ENCODE assay signal across 23 cellular contexts in genomic region chr14:104405566-104406226, GRCh38.
DNase-seq lines count a peak whose midpoint lies in the region; ATAC-seq and TF ChIP-seq lines count a peak whose summit lies in the region.
"Had no signal": no experiment of that assay in that cellular context is flagged by ENCODE, and none has a peak within 500 bp of the region (broad histone marks: within the 10 kb centered on the region; RNA-seq: fewer than 3 reads in every experiment).

No MANE protein-coding gene starts in this region.

- H3K79me2 ChIP-seq in neural progenitor cell (ENCODE audit: low read depth), result no peaks in the 10 kb centered on the region

- H3K4me3 Mint-ChIP-seq in neural progenitor cell (no peak overlapping the region), T-helper 17 cell (no peak overlapping the region)
- H3K4me3 Mint-ChIP-seq in effector memory CD8-positive, alpha-beta T cell, result no peak overlapping the region
- H3K4me3 Mint-ChIP-seq: HFFc6 had no signal

- ATAC-seq in Right ventricle myocardium superior (ENCODE audit: poor library complexity) (no peak), T-helper 17 cell (no peak)
- ATAC-seq in effector memory CD8-positive, alpha-beta T cell (replicated peaks), result no peak

- H4K20me1 ChIP-seq in neural progenitor cell (ENCODE audit: low read depth), result no peaks in the 10 kb centered on the region

- peaks cover under 1% of the 10 kb centered on the region for H3K4me1 Mint-ChIP-seq in neural progenitor cell
- H3K4me1 Mint-ChIP-seq in T-helper 17 cell, result no peaks in the 10 kb centered on the region
- no peaks in the 10 kb centered on the region for H3K4me1 Mint-ChIP-seq in effector memory CD8-positive, alpha-beta T cell (ENCODE audit: low read depth in 2 of 2)

- no peak overlapping the region for H3K4me3 ChIP-seq in left ventricle myocardium inferior
- H3K4me3 ChIP-seq in colonic mucosa, result no peak overlapping the region
- H3K4me3 ChIP-seq in neural progenitor cell, result no peak overlapping the region
- H3K4me3 ChIP-seq: SJSA1 had no signal

- peaks cover 12% of the 10 kb centered on the region for H3K9me3 Mint-ChIP-seq in neural progenitor cell
- H3K9me3 Mint-ChIP-seq in effector memory CD8-positive, alpha-beta T cell, result peaks cover 5 to 9% of the 10 kb centered on the region in 2 donors

- no peak overlapping the region for H3K4me2 ChIP-seq in neural progenitor cell

- H3K27me3 ChIP-seq in left ventricle myocardium inferior (ENCODE audit: low read depth), result peaks cover 7% of the 10 kb centered on the region
- no peaks in the 10 kb centered on the region for H3K27me3 ChIP-seq in colonic mucosa
- no peaks in the 10 kb centered on the region for H3K27me3 ChIP-seq in neural progenitor cell
- H3K27me3 ChIP-seq: SJSA1 had no signal

- no peaks in the 10 kb centered on the region for H3F3A ChIP-seq in neural progenitor cell (ENCODE audit: low read depth)

- H3K9ac ChIP-seq in colonic mucosa (ENCODE audit: low read depth in 2 of 2, low read length in 2 of 2), result no peak overlapping the region
- no peak overlapping the region for H3K9ac ChIP-seq in neural progenitor cell

- H3K36me3 ChIP-seq in left ventricle myocardium inferior (no peaks in the 10 kb centered on the region), colonic mucosa (no peaks in the 10 kb centered on the region), neural progenitor cell (no peaks in the 10 kb centered on the region)
- H3K36me3 ChIP-seq: SJSA1 had no signal

- H3K27ac Mint-ChIP-seq in neural progenitor cell (peak overlapping the region; percentile 21), T-helper 17 cell (no peak overlapping the region)
- no peak overlapping the region for H3K27ac Mint-ChIP-seq in effector memory CD8-positive, alpha-beta T cell
- H3K27ac Mint-ChIP-seq: HFFc6 had no signal

- peaks cover 16% of the 10 kb centered on the region for H3K9me3 ChIP-seq in left ventricle myocardium inferior (replicated peaks)
- H3K9me3 ChIP-seq in colonic mucosa, result no peaks in the 10 kb centered on the region
- H3K9me3 ChIP-seq in neural progenitor cell (ENCODE audit: low read depth), result no peaks in the 10 kb centered on the region
- H3K9me3 ChIP-seq in T-helper 17 cell (ENCODE audit: control insufficient read depth, low read length, poor library complexity, severe bottlenecking), result peaks cover 3% of the 10 kb centered on the region
- H3K9me3 ChIP-seq: SJSA1 had no signal

- H3K27ac ChIP-seq in left ventricle myocardium inferior (replicated peaks) (no peak overlapping the region), colonic mucosa (no peak overlapping the region), neural progenitor cell (no peak overlapping the region)
- H3K27ac ChIP-seq: RWPE1, SJSA1 had no signal

- no peaks in the 10 kb centered on the region for H3K4me1 ChIP-seq in left ventricle myocardium inferior
- no peaks in the 10 kb centered on the region for H3K4me1 ChIP-seq in colonic mucosa
- no peaks in the 10 kb centered on the region for H3K4me1 ChIP-seq in neural progenitor cell
- H3K4me1 ChIP-seq: SJSA1 had no signal

- H3K27me3 Mint-ChIP-seq in neural progenitor cell (ENCODE audit: insufficient read depth, low read depth) (peaks cover 2% of the 10 kb centered on the region), T-helper 17 cell (peaks cover 23% of the 10 kb centered on the region)
- peaks cover 26% of the 10 kb centered on the region in 2 donors for H3K27me3 Mint-ChIP-seq in effector memory CD8-positive, alpha-beta T cell

- H2AFZ ChIP-seq in neural progenitor cell (replicated peaks), result no peak overlapping the region

- TF ChIP-seq CTCF in left ventricle myocardium inferior (IDR thresholded peaks at IDR 0.05; ENCODE audit: borderline replicate concordance) (no peak), colonic mucosa (IDR thresholded peaks at IDR 0.05) (no peak), neural progenitor cell (IDR thresholded peaks at IDR 0.05) (no peak)

- DNase-seq in Right ventricle myocardium superior, result peak; percentile 4
- DNase-seq in left ventricle myocardium inferior, result no peak
- DNase-seq in colonic mucosa, result peak; percentile 11
- DNase-seq in neural progenitor cell (ENCODE audit: low spot score), result no peak
- no peak for DNase-seq in T-helper 17 cell
- DNase-seq in effector memory CD8-positive, alpha-beta T cell, result no peak
- DNase-seq in GM03348 (ENCODE audit: low spot score), result no peak
- DNase-seq: AML-193; DMS53; GDM1; GOT3; HFFc6; Kasumi-1; MM.1S; NCI-H1048; NCI-H1436; NCI-H1930; NCI-H226; NCI-H510A treated with DMSO at 0.1 percent for 48 hours; NCI-H774; NK-92 treated with Interleukin-12 subunit alpha and Interleukin-12 subunit beta, amount 100 ng/mL, for 24 hours had no signal

- H3K36me3 Mint-ChIP-seq in neural progenitor cell, result no peaks in the 10 kb centered on the region
- peaks cover 4% of the 10 kb centered on the region for H3K36me3 Mint-ChIP-seq in T-helper 17 cell (ENCODE audit: low read depth)
- no peaks in the 10 kb centered on the region for H3K36me3 Mint-ChIP-seq in effector memory CD8-positive, alpha-beta T cell (ENCODE audit: insufficient read depth)

- intact Hi-C loops in Right ventricle myocardium superior (cut with DNase I) (no loop called here), left ventricle myocardium inferior (cut with micrococcal nuclease) (no loop called here), colonic mucosa (cut with DNase I) (no loop called here)

Comparison
In these comparisons a context has a peak if more than half of its experiments do, and no peak if none do; other contexts are left out.
1. DNase-seq: peak in Right ventricle myocardium superior (single experiment) and colonic mucosa (single experiment); none in left ventricle myocardium inferior (single experiment), neural progenitor cell (single experiment), T-helper 17 cell (0 of 3), effector memory CD8-positive, alpha-beta T cell (0 of 3) and GM03348 (single experiment).